ENCODE assay signal across 7 cellular contexts in genomic region chr13:49300716-49301589, GRCh38.
DNase-seq lines count a peak whose midpoint lies in the region; ATAC-seq and TF ChIP-seq lines count a peak whose summit lies in the region.

No MANE protein-coding gene starts in this region.

- H3K4me3 ChIP-seq in astrocyte of the spinal cord (ENCODE audit: low read depth, low read length) = no peak overlapping the region
- no peak overlapping the region for H3K4me3 ChIP-seq in iPS DF 6.9 (ENCODE audit: low read length)

- H3K9me3 ChIP-seq in iPS DF 6.9 (ENCODE audit: control insufficient read depth, insufficient read depth, low read length) = no peaks in the 10 kb centered on the region

- H3K36me3 ChIP-seq in iPS DF 6.9 (ENCODE audit: control insufficient read depth, insufficient read depth, low read length) = no peaks in the 10 kb centered on the region

- H3K27me3 ChIP-seq in iPS DF 6.9 (ENCODE audit: control insufficient read depth, insufficient read depth, low read length) = no peaks in the 10 kb centered on the region

- no peak overlapping the region for H3K27ac ChIP-seq in iPS DF 6.9 (ENCODE audit: low read length)

- H3K4me1 ChIP-seq in iPS DF 6.9 (ENCODE audit: control insufficient read depth, insufficient read depth, low read length) = peaks cover 1% of the 10 kb centered on the region; the same call in 1 of the 2 replicates

- DNase-seq in NCI-H128 (lab: John Stamatoyannopoulos, UW; ENCODE audit: unreplicated experiment) (peak; percentile 6), T1000 (lab: John Stamatoyannopoulos, UW) (peak; percentile 18), astrocyte of the spinal cord (ENCODE audit: low read depth, low spot score) (peak; percentile 75), iPS DF 6.9 (ENCODE audit: low read depth, low spot score) (peak; percentile 48)
- peak; percentile 43 to 48 for DNase-seq in stimulated activated CD4-positive, alpha-beta T cell treated with anti-CD3 and anti-CD28 coated beads, Interleukin-12 subunit alpha, Interleukin-12 subunit beta, amount 100 ng/mL, for 24 hours (ENCODE audit: low read depth in 2 of 2)

- in situ Hi-C loops in astrocyte of the spinal cord (cut with HindIII; ENCODE audit: low sequenced_read_pairs) = no loop called here

- ATAC-seq in HG02588 (IDR thresholded peaks at IDR 0.05; ENCODE audit: unreplicated experiment) = peak; percentile 91

- TF ChIP-seq CTCF in GM12874 (IDR thresholded peaks at IDR 0.05; ENCODE audit: insufficient read depth, low read depth, low read length) (peak; percentile 76), astrocyte of the spinal cord (IDR thresholded peaks at IDR 0.05; ENCODE audit: low read depth, low read length) (peak; percentile 79)

- no CpG with 5 or more reads among the region's 20 CpGs for WGBS in iPS DF 6.9 (ENCODE audit: insufficient coverage, insufficient read length)

Comparison
In these comparisons a context has a peak if more than half of its experiments do, and no peak if none do; other contexts are left out.
1. DNase-seq: peak in every context shown above with its lines; median percentile 75 in astrocyte of the spinal cord; 48 in iPS DF 6.9; 46 in stimulated activated CD4-positive, alpha-beta T cell treated with anti-CD3 and anti-CD28 coated beads, Interleukin-12 subunit alpha, Interleukin-12 subunit beta, amount 100 ng/mL, for 24 hours; 18 in T1000; 6 in NCI-H128.